Comparison of ENCODE assay signal across 9 cellular contexts in the genomic region with DNA sequence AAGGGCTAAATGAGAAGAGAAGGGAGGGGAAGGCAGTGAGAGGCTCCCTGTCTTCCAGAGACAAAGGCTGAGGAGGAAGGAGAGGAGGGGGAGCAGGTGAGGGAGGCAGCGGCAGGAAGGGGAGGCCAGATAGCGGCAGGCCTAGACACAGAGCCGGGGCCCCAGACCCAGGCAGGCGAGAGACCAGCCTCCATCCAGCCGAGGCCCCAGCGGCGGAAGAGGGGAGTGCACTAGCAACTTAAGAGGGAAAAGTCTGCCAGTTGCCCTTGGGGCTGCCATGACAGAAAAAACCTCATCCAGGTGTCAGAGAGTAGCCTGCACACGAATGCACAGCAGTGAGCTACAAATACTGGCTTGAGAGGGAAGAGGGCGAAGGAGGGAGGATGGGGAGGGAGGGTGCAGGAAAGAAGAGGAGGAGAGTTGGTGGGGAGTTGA. TPM values are rescaled to one million over a fixed set of nuclear protein-coding genes. Genes with fewer than 3 reads are reported as not detected.
A peak's percentile ranks its signal among the peaks of the same experiment; 100 is the strongest.
DNase-seq lines count a peak whose midpoint lies in the region; TF ChIP-seq lines count a peak whose summit lies in the region.
"Had no signal": no experiment of that assay in that cellular context is flagged by ENCODE, and none has a peak within 500 bp of the region (broad histone marks: within the 10 kb centered on the region; RNA-seq: fewer than 3 reads in every experiment).

No MANE protein-coding gene starts in this region.

- H3K9me3 Mint-ChIP-seq in CD8-positive, alpha-beta memory T cell, result no peaks in the 10 kb centered on the region

- no peak for TF ChIP-seq POLR2A in transverse colon (IDR thresholded peaks at IDR 0.05)

- H3K27ac Mint-ChIP-seq in CD8-positive, alpha-beta memory T cell, result peak overlapping the region in 1 of 8 donors; percentile 83

- H3K36me3 ChIP-seq in CD8-positive, alpha-beta memory T cell (ENCODE audit: insufficient read depth, low read length), result no peaks in the 10 kb centered on the region
- H3K36me3 ChIP-seq in transverse colon, result no peaks in the 10 kb centered on the region

- no peaks in the 10 kb centered on the region for H3K36me3 Mint-ChIP-seq in CD8-positive, alpha-beta memory T cell

- intact Hi-C loops in transverse colon (cut with DNase I; ENCODE audit: low total_unique reads), result no loop called here

- POLR2A ChIA-PET in CD8-positive, alpha-beta memory T cell (lab: Charles Lee), result no interaction called here

- H3K4me3 ChIP-seq in CD8-positive, alpha-beta memory T cell (ENCODE audit: low read length), result no peak overlapping the region
- H3K4me3 ChIP-seq in transverse colon, result no peak overlapping the region

- DNase-seq in CD8-positive, alpha-beta memory T cell, result no peak
- DNase-seq in Kasumi-1 (lab: John Stamatoyannopoulos, UW) (peak; percentile 7 to 15), kidney tubule cell (ENCODE audit: low spot score) (peak; percentile 13), transverse colon (no peak), globus pallidus (ENCODE audit: low spot score) (no peak), OCI-M2 (lab: John Stamatoyannopoulos, UW; ENCODE audit: unreplicated experiment) (no peak), substantia nigra (lab: John Stamatoyannopoulos, UW) (no peak)
- peak; percentile 35 for DNase-seq in activated T-cell treated with anti-CD3 and anti-CD28 coated beads, Interleukin-2, amount 50 U/mL, for 1 hour

- CTCF ChIA-PET in CD8-positive, alpha-beta memory T cell (lab: Charles Lee), result no interaction called here

- in situ Hi-C loops in transverse colon (cut with MboI; ENCODE audit: low pct_ligation_motif_present in 1 of 4, low pct_unique_long_range_greater_than_20kb in 1 of 4, low sequenced_read_pairs in 3 of 4), result loop anchor here in 1 of 4 donors (25.0 kb wide), 2 partner anchors 221 to 304 kb away; a partner anchor contains a TSS

- no peaks in the 10 kb centered on the region for H3K4me1 ChIP-seq in CD8-positive, alpha-beta memory T cell (ENCODE audit: insufficient read depth, low read length)
- H3K4me1 ChIP-seq in transverse colon, result peaks cover 9 to 50% (median 29%) of the 10 kb centered on the region in 4 donors

- no peak for TF ChIP-seq EP300 in transverse colon (IDR thresholded peaks at IDR 0.05; ENCODE audit: low read depth)

- peaks cover 10 to 21% of the 10 kb centered on the region in 2 donors for H3K27me3 Mint-ChIP-seq in CD8-positive, alpha-beta memory T cell

- H3K4me1 Mint-ChIP-seq in CD8-positive, alpha-beta memory T cell, result peaks cover 0 to 1% (median 0%) of the 10 kb centered on the region in 3 donors

- peak in 4 of 5 experiments; percentile 13 to 66 (median 30) for TF ChIP-seq CTCF in transverse colon (IDR thresholded peaks at IDR 0.05)

- WGBS in transverse colon (ENCODE audit: low coverage in 1 of 2), 2 donors, result 30 to 52% methylated on average over 4 to 9 of the region's 9 CpGs

- H3K9me3 ChIP-seq in CD8-positive, alpha-beta memory T cell (ENCODE audit: low read length), result no peaks in the 10 kb centered on the region
- H3K9me3 ChIP-seq in transverse colon, result no peaks in the 10 kb centered on the region

- H3K27me3 ChIP-seq in CD8-positive, alpha-beta memory T cell (ENCODE audit: insufficient read depth, low read length, poor library complexity, severe bottlenecking), result no peaks in the 10 kb centered on the region
- no peaks in the 10 kb centered on the region for H3K27me3 ChIP-seq in transverse colon

- H3K4me3 Mint-ChIP-seq in CD8-positive, alpha-beta memory T cell, result no peak overlapping the region

- H3K27ac ChIP-seq in CD8-positive, alpha-beta memory T cell (ENCODE audit: low read depth, low read length), result peak overlapping the region; percentile 47
- H3K27ac ChIP-seq in transverse colon (peak overlapping the region in 1 of 4 donors; percentile 81), substantia nigra (ENCODE audit: low read depth, low read length, poor library complexity, severe bottlenecking) (no peak overlapping the region)

RNA-seq across cellular contexts. Expression of a gene that starts 46.7 kb away (rescaled TPM):
- total RNA-seq in CD8-positive, alpha-beta memory T cell, result not detected
- not detected for polyA plus RNA-seq in CD8-positive, alpha-beta memory T cell
- not detected for total RNA-seq in transverse colon
- total RNA-seq: subcutaneous adipose tissue had no signal

Comparison
In these comparisons a context has a peak if more than half of its experiments do, and no peak if none do; other contexts are left out.
1. DNase-seq: peak in Kasumi-1 (2 of 2), activated T-cell treated with anti-CD3 and anti-CD28 coated beads, Interleukin-2, amount 50 U/mL, for 1 hour (single experiment) and kidney tubule cell (single experiment); none in CD8-positive, alpha-beta memory T cell (0 of 5), transverse colon (single experiment), globus pallidus (single experiment), OCI-M2 (single experiment) and substantia nigra (0 of 49).